ENCODE assay signal across 22 cellular contexts in genomic region chr14:93981874-93982683, GRCh38. TPM values are rescaled to one million over a fixed set of nuclear protein-coding genes. Genes with fewer than 3 reads are reported as not detected.
DNase-seq lines count a peak whose midpoint lies in the region; ATAC-seq and TF ChIP-seq lines count a peak whose summit lies in the region.
"Had no signal": no experiment of that assay in that cellular context is flagged by ENCODE, and none has a peak within 500 bp of the region (broad histone marks: within the 10 kb centered on the region; RNA-seq: fewer than 3 reads in every experiment).

No MANE protein-coding gene starts in this region.

- no peaks in the 10 kb centered on the region for H4K20me1 ChIP-seq in neural progenitor cell (ENCODE audit: low read depth)

- H3K4me3 ChIP-seq in endodermal cell (ENCODE audit: low read length) (no peak overlapping the region), neural progenitor cell (no peak overlapping the region), vagina (no peak overlapping the region), spleen (no peak overlapping the region)
- H3K4me3 ChIP-seq: suprapubic skin had no signal

- peak overlapping the region; percentile 60 for H3K27ac Mint-ChIP-seq in activated naive CD4-positive, alpha-beta T cell treated with anti-CD3 and anti-CD28 coated beads, Interleukin-2, amount 50 U/mL, for 24 hours
- H3K27ac Mint-ChIP-seq in endodermal cell = peak overlapping the region; percentile 55
- no peak overlapping the region for H3K27ac Mint-ChIP-seq in neural progenitor cell
- H3K27ac Mint-ChIP-seq: mesothelial cell of epicardium had no signal

- no peak for TF ChIP-seq CTCF in endodermal cell (conservative IDR thresholded peaks at IDR 0.05)
- TF ChIP-seq CTCF in neural progenitor cell (IDR thresholded peaks at IDR 0.05) = no peak
- no peak for TF ChIP-seq CTCF in vagina (IDR thresholded peaks at IDR 0.05)
- no peak for TF ChIP-seq CTCF in spleen (IDR thresholded peaks at IDR 0.05 in 8 of 11, conservative IDR thresholded peaks at IDR 0.05 in 3 of 11)

- H3K27me3 Mint-ChIP-seq in activated naive CD4-positive, alpha-beta T cell treated with anti-CD3 and anti-CD28 coated beads, Interleukin-2, amount 50 U/mL, for 24 hours = no peaks in the 10 kb centered on the region
- H3K27me3 Mint-ChIP-seq in endodermal cell (ENCODE audit: insufficient read depth) (no peaks in the 10 kb centered on the region), neural progenitor cell (ENCODE audit: insufficient read depth, low read depth) (peaks cover 9% of the 10 kb centered on the region)

- no peaks in the 10 kb centered on the region for H3K79me2 ChIP-seq in neural progenitor cell (ENCODE audit: low read depth)

- H2AFZ ChIP-seq in neural progenitor cell (replicated peaks) = no peak overlapping the region

- H3K4me2 ChIP-seq in neural progenitor cell = peak overlapping the region; percentile 38

- H3K36me3 Mint-ChIP-seq in activated naive CD4-positive, alpha-beta T cell treated with anti-CD3 and anti-CD28 coated beads, Interleukin-2, amount 50 U/mL, for 24 hours = peaks cover 6% of the 10 kb centered on the region
- H3K36me3 Mint-ChIP-seq in endodermal cell (ENCODE audit: low read depth) (no peaks in the 10 kb centered on the region), neural progenitor cell (no peaks in the 10 kb centered on the region)
- H3K36me3 Mint-ChIP-seq: mesothelial cell of epicardium had no signal

- H3K9me3 Mint-ChIP-seq in activated naive CD4-positive, alpha-beta T cell treated with anti-CD3 and anti-CD28 coated beads, Interleukin-2, amount 50 U/mL, for 24 hours = no peaks in the 10 kb centered on the region
- no peaks in the 10 kb centered on the region for H3K9me3 Mint-ChIP-seq in endodermal cell
- no peaks in the 10 kb centered on the region for H3K9me3 Mint-ChIP-seq in neural progenitor cell
- H3K9me3 Mint-ChIP-seq: mesothelial cell of epicardium had no signal

- no peak for ATAC-seq in HG03521 (IDR thresholded peaks at IDR 0.05; ENCODE audit: unreplicated experiment)

- H3K4me1 Mint-ChIP-seq in activated naive CD4-positive, alpha-beta T cell treated with anti-CD3 and anti-CD28 coated beads, Interleukin-2, amount 50 U/mL, for 24 hours = peaks cover 31% of the 10 kb centered on the region
- H3K4me1 Mint-ChIP-seq in endodermal cell = peaks cover 9% of the 10 kb centered on the region
- H3K4me1 Mint-ChIP-seq in neural progenitor cell = peaks cover 31% of the 10 kb centered on the region

- no peak for DNase-seq in activated naive CD4-positive, alpha-beta T cell treated with Interleukin-2 at 50 U/mL for 16 hours
- DNase-seq in endodermal cell (no peak), neural progenitor cell (ENCODE audit: low spot score) (peak; percentile 22), vagina (ENCODE audit: extremely low spot score in 2 of 2) (no peak), spleen (no peak), NCI-H1105 treated with DMSO at 0.1 percent for 48 hours (lab: John Stamatoyannopoulos, UW) (no peak)
- DNase-seq: activated CD4-positive, CD25-positive, alpha-beta regulatory T cell treated with anti-CD3 and anti-CD28 coated beads, Interleukin-2, amount 50 U/mL, for 72 hours; DMS 273 treated with DMSO at 0.1 percent for 48 hours; hypothalamus; NCI-H2081 treated with DMSO at 0.1 percent for 48 hours; NCI-H510A treated with DMSO at 0.1 percent for 48 hours; nucleus accumbens; stimulated activated CD4-positive, alpha-beta T cell treated with anti-CD3 and anti-CD28 coated beads, Interleukin-2, amount 100 ng/mL, for 48 hours had no signal

- H3K27ac ChIP-seq in endodermal cell (ENCODE audit: low read depth, low read length) (no peak overlapping the region), neural progenitor cell (no peak overlapping the region), vagina (peak overlapping the region; percentile 69), spleen (no peak overlapping the region)
- H3K27ac ChIP-seq: C4-2B, suprapubic skin had no signal

- H3K27me3 ChIP-seq in endodermal cell (ENCODE audit: control insufficient read depth, insufficient read depth, low read length, poor library complexity, severe bottlenecking) = no peaks in the 10 kb centered on the region
- H3K27me3 ChIP-seq in neural progenitor cell = no peaks in the 10 kb centered on the region
- H3K27me3 ChIP-seq in vagina = no peaks in the 10 kb centered on the region
- peaks cover 0 to 62% (median 0%) of the 10 kb centered on the region in 7 donors for H3K27me3 ChIP-seq in spleen (replicated peaks in 1 of 7)
- H3K27me3 ChIP-seq: suprapubic skin had no signal

- intact Hi-C loops in vagina (cut with DNase I) (no loop called here), spleen (cut with DNase I; ENCODE audit: low total_unique reads) (no loop called here)

- 82 to 93% methylated on average over 5 to 6 of the region's 6 CpGs for WGBS in endodermal cell (ENCODE audit: insufficient coverage in 1 of 2, insufficient read length in 1 of 2), 2 experiments
- WGBS in spleen, 5 donors = 83 to 89% (median 85%) methylated on average over 6 of the region's 6 CpGs

- TF ChIP-seq POLR2A in vagina (IDR thresholded peaks at IDR 0.05) = no peak
- TF ChIP-seq POLR2A in spleen (IDR thresholded peaks at IDR 0.05) = no peak

- no peak overlapping the region for H3K4me3 Mint-ChIP-seq in activated naive CD4-positive, alpha-beta T cell treated with anti-CD3 and anti-CD28 coated beads, Interleukin-2, amount 50 U/mL, for 24 hours
- H3K4me3 Mint-ChIP-seq in endodermal cell = no peak overlapping the region
- no peak overlapping the region for H3K4me3 Mint-ChIP-seq in neural progenitor cell
- H3K4me3 Mint-ChIP-seq: mesothelial cell of epicardium had no signal

- H3K9me3 ChIP-seq in endodermal cell (ENCODE audit: control insufficient read depth, low read length) (no peaks in the 10 kb centered on the region), neural progenitor cell (ENCODE audit: low read depth) (no peaks in the 10 kb centered on the region), vagina (no peaks in the 10 kb centered on the region), spleen (peaks cover 0 to 10% (median 9%) of the 10 kb centered on the region in 8 donors)
- H3K9me3 ChIP-seq: suprapubic skin had no signal

- H3K36me3 ChIP-seq in endodermal cell (ENCODE audit: control insufficient read depth, insufficient read depth, low read length) (no peaks in the 10 kb centered on the region), neural progenitor cell (no peaks in the 10 kb centered on the region), vagina (no peaks in the 10 kb centered on the region), spleen (no peaks in the 10 kb centered on the region)
- H3K36me3 ChIP-seq: suprapubic skin had no signal

- H3K9ac ChIP-seq in endodermal cell (ENCODE audit: extremely low read depth, low read length, poor library complexity, severe bottlenecking) (no peak overlapping the region), neural progenitor cell (no peak overlapping the region)

- H3K4me1 ChIP-seq in endodermal cell (ENCODE audit: control insufficient read depth, insufficient read depth, low read length) = peaks cover 7% of the 10 kb centered on the region
- peaks cover 15% of the 10 kb centered on the region for H3K4me1 ChIP-seq in neural progenitor cell
- H3K4me1 ChIP-seq in vagina = peaks cover 22% of the 10 kb centered on the region
- peaks cover 0 to 20% (median 2%) of the 10 kb centered on the region in 6 donors for H3K4me1 ChIP-seq in spleen

- H3F3A ChIP-seq in neural progenitor cell (ENCODE audit: low read depth) = peaks cover 9% of the 10 kb centered on the region

RNA-seq across cellular contexts. Expression of gene ASB2, which starts 5.7 kb away (rescaled TPM):
- total RNA-seq in endodermal cell (under 1 TPM in 1 of 2 donors, not detected in 1; 0.11 TPM), neural progenitor cell (ENCODE audit: low replicate concordance) (0.62 TPM in 1 of 2 replicates, not detected in the other), vagina (24.1 TPM), spleen (10 to 100 TPM in 5 of 7 donors, 1 to 10 TPM in 2; 9.8 to 18.0 (median 13.5) TPM)
- polyA plus RNA-seq in endodermal cell (2013, experiment 1 of 2) = 0.75 TPM
- 0.58 TPM for polyA plus RNA-seq in endodermal cell (2013, experiment 2 of 2)
- polyA plus RNA-seq in spleen = 1 to 10 TPM; 6.6 to 9.5 (median 6.9) TPM
- total RNA-seq: A673 had no signal

RNA-seq across cellular contexts. Expression of gene CCDC197, which starts 15.0 kb away (rescaled TPM):
- total RNA-seq in endodermal cell (not detected), neural progenitor cell (ENCODE audit: low replicate concordance) (not detected in 2 replicates), vagina (not detected), spleen (not detected)
- polyA plus RNA-seq in endodermal cell (2013, experiment 1 of 2) = not detected
- not detected for polyA plus RNA-seq in endodermal cell (2013, experiment 2 of 2)
- not detected for polyA plus RNA-seq in spleen
- total RNA-seq: A673, astrocyte, kidney epithelial cell, mesothelial cell of epicardium, SK-MEL-5, suprapubic skin had no signal

RNA-seq across cellular contexts. Expression of gene OTUB2, which starts 44.1 kb away (rescaled TPM):
- total RNA-seq in endodermal cell = 1 to 10 TPM; 6.3 to 6.7 TPM
- polyA plus RNA-seq in endodermal cell (2013, experiment 1 of 2) = 6.3 TPM
- 5.1 TPM for polyA plus RNA-seq in endodermal cell (2013, experiment 2 of 2)
- 6.8 and 9.6 TPM in 2 replicates for total RNA-seq in neural progenitor cell (ENCODE audit: low replicate concordance)
- total RNA-seq in vagina = 1.7 TPM
- 1 to 10 TPM in 2 of 7 donors, under 1 TPM in 5; 0.23 to 1.1 (median 0.56) TPM for total RNA-seq in spleen
- polyA plus RNA-seq in spleen = under 1 TPM; 0.07 to 0.29 (median 0.08) TPM

RNA-seq across cellular contexts. Expression of gene FAM181A, which starts 54.9 kb away (rescaled TPM):
- not detected for total RNA-seq in endodermal cell
- 13.0 TPM for polyA plus RNA-seq in endodermal cell (2013, experiment 1 of 2)
- polyA plus RNA-seq in endodermal cell (2013, experiment 2 of 2) = 11.0 TPM
- total RNA-seq in neural progenitor cell (ENCODE audit: low replicate concordance) = not detected in 2 replicates
- not detected for total RNA-seq in vagina
- not detected for total RNA-seq in spleen
- not detected for polyA plus RNA-seq in spleen
- total RNA-seq: A673, astrocyte, kidney epithelial cell, mesothelial cell of epicardium, SK-MEL-5, suprapubic skin had no signal
